In genomic region chr12:105942316-105942715, GRCh38 we compare ENCODE assay signal across 1 cellular context.
TF ChIP-seq lines count a peak whose summit lies in the region.

No MANE protein-coding gene starts in this region.

TF ChIP-seq in A549, 52 proteins besides CTCF, POLR2A, EP300 and RAD21 (continued from another document):
- TF ChIP-seq PBX3 (IDR thresholded peaks at IDR 0.05) (no peak), JUN (IDR thresholded peaks at IDR 0.05) (no peak), ZFP36 (IDR thresholded peaks at IDR 0.05; ENCODE audit: borderline replicate concordance, partially characterized antibody) (no peak)
